ENCODE assay signal across 1 cellular context in the genomic region with DNA sequence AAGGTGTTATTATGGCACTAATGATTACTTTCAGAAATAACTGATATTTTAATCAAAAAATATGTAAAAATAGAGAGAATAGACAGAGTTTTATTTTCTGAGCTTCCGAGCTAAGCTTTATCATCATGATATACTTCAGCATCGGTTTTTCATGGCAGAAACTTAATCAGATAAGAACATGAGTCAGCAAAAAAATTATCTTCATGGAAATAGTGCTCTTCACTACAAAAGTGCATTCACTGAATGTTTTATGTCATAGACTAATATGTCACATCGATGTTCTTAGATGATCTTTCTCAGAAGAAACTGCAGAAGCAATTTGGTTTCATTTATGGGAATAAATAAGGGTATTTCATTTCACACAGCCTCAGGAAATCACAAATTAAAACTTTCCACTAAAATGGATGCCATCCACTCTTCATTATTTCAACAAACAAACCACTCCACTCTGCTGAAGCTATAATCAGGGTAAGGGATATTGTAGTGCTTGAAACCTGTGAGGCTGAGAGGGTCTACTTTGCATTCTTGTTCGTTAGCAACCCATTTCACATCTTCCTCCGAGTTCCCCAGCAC.
TF ChIP-seq lines count a peak whose summit lies in the region.

No MANE protein-coding gene starts in this region.

TF ChIP-seq in SK-N-SH, 30 proteins besides CTCF, POLR2A, EP300 and RAD21:
- TF ChIP-seq, protein P1, sequence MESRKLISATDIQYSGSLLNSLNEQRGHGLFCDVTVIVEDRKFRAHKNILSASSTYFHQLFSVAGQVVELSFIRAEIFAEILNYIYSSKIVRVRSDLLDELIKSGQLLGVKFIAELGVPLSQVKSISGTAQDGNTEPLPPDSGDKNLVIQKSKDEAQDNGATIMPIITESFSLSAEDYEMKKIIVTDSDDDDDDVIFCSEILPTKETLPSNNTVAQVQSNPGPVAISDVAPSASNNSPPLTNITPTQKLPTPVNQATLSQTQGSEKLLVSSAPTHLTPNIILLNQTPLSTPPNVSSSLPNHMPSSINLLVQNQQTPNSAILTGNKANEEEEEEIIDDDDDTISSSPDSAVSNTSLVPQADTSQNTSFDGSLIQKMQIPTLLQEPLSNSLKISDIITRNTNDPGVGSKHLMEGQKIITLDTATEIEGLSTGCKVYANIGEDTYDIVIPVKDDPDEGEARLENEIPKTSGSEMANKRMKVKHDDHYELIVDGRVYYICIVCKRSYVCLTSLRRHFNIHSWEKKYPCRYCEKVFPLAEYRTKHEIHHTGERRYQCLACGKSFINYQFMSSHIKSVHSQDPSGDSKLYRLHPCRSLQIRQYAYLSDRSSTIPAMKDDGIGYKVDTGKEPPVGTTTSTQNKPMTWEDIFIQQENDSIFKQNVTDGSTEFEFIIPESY (IDR thresholded peaks at IDR 0.05; ENCODE audit: borderline replicate concordance, low read depth): no peak
- TF ChIP-seq NRF1 (IDR thresholded peaks at IDR 0.05; ENCODE audit: low read depth, low read length): no peak
- TF ChIP-seq, protein P2, sequence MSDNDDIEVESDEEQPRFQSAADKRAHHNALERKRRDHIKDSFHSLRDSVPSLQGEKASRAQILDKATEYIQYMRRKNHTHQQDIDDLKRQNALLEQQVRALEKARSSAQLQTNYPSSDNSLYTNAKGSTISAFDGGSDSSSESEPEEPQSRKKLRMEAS (IDR thresholded peaks at IDR 0.05; ENCODE audit: low read depth): no peak
- TF ChIP-seq SIN3A (IDR thresholded peaks at IDR 0.05; ENCODE audit: borderline replicate concordance, low read depth, low read length): no peak
- TF ChIP-seq TAF1 (IDR thresholded peaks at IDR 0.05; ENCODE audit: borderline replicate concordance, low read depth, low read length): no peak
- TF ChIP-seq FOXJ3 (CRISPR knock-in tag; IDR thresholded peaks at IDR 0.05): no peak
- TF ChIP-seq FOXM1 (IDR thresholded peaks at IDR 0.05; ENCODE audit: low read depth): no peak
- no peak for TF ChIP-seq USF1 (IDR thresholded peaks at IDR 0.05; ENCODE audit: borderline replicate concordance, low read depth)
- no peak for TF ChIP-seq MEF2A (IDR thresholded peaks at IDR 0.05; ENCODE audit: borderline replicate concordance, low read depth)
- no peak for TF ChIP-seq GABPA (IDR thresholded peaks at IDR 0.05; ENCODE audit: low read depth)
- TF ChIP-seq GATA2 (CRISPR knock-in tag; IDR thresholded peaks at IDR 0.05): no peak
- TF ChIP-seq TEAD4 (IDR thresholded peaks at IDR 0.05; ENCODE audit: borderline replicate concordance, insufficient read depth): no peak
- TF ChIP-seq ELF1 (IDR thresholded peaks at IDR 0.05): no peak
- TF ChIP-seq TCF12 (IDR thresholded peaks at IDR 0.05): no peak
- TF ChIP-seq CHD2 (IDR thresholded peaks at IDR 0.05; ENCODE audit: low read length, partially characterized antibody): no peak
- TF ChIP-seq PBX3 (IDR thresholded peaks at IDR 0.05): no peak
TF ChIP-seq in SK-N-SH: peak in this region for 0.
